Comparison of ENCODE assay signal across 8 cellular contexts in the genomic region with DNA sequence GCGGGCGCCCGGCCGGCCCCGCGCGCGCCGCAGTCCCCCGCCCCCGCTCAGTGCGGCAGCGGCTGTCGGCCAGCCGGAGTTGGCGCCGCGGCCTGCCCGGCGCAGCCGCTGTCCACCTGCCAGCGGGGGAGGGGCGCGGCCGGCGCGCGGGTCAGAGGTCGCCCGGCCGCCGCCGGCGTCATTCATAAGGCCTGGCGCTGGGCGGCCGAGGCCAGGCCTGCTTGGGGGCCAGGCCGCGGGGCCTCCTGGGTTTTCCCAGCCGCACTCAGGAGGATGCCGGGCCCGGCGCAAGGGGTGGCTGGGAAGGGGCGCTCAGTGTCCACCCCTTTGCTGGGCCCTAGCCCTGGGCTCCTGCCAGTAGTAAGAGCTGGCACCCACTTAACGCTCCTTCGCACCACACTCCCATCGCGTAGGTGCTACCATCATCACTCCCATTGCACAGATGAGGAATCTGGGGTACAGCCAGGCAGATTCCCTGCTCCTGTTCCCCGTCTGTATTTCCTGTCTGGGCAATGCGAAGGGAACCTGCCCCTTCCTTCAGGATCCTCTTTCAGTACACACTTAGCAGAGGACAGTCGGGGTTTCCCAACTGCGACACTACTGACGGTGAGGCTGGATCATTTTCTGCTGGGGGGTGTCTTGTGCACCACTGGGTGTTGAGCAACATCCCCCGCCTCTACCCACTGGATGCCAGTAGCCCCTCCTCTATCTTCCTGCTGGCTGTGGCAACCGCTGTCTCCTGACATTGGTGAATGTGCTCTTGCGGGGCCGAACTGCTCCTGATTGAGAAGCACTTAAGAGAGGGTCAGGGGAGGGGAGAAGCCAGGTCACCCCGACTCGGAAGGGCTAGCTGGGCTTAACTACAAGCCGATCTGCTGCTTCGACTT. TPM values are rescaled to one million over a fixed set of nuclear protein-coding genes. Genes with fewer than 3 reads are reported as not detected.
DNase-seq lines count a peak whose midpoint lies in the region; ATAC-seq and TF ChIP-seq lines count a peak whose summit lies in the region.

No MANE protein-coding gene starts in this region.

- TF ChIP-seq CTCF in esophagus squamous epithelium (IDR thresholded peaks at IDR 0.05), result peak in 2 of 6 experiments; percentile 3 to 5
- peak in 1 of 6 experiments; percentile 3 for TF ChIP-seq CTCF in thyroid gland (IDR thresholded peaks at IDR 0.05)

- H3K4me3 ChIP-seq in esophagus squamous epithelium (peak overlapping the region; percentile 53 to 97 (median 72)), mucosa of stomach (ENCODE audit: low read length) (peak overlapping the region; percentile 26), thyroid gland (replicated peaks in 1 of 3) (peak overlapping the region in 2 of 3 donors; percentile 19 to 52)

- peak; percentile 28 for ATAC-seq in HG02571 (IDR thresholded peaks at IDR 0.05; ENCODE audit: unreplicated experiment)

- H3K9me3 ChIP-seq in esophagus squamous epithelium, result no peaks in the 10 kb centered on the region
- H3K9me3 ChIP-seq in mucosa of stomach (ENCODE audit: control insufficient read depth, low read length), result no peaks in the 10 kb centered on the region
- no peaks in the 10 kb centered on the region for H3K9me3 ChIP-seq in thyroid gland

- H3K4me1 ChIP-seq in esophagus squamous epithelium, result peaks cover 20 to 60% (median 41%) of the 10 kb centered on the region in 3 donors
- peaks cover 44% of the 10 kb centered on the region for H3K4me1 ChIP-seq in mucosa of stomach (ENCODE audit: control insufficient read depth, insufficient read depth, low read length)
- H3K4me1 ChIP-seq in thyroid gland, result peaks cover 31 to 43% of the 10 kb centered on the region in 2 donors

- peak overlapping the region; percentile 93 to 100 (median 95) for H3K27ac ChIP-seq in esophagus squamous epithelium
- H3K27ac ChIP-seq in thyroid gland, result peak overlapping the region; percentile 89 to 99 (median 99)

- peak; percentile 81 for DNase-seq in GM03348 (ENCODE audit: low spot score)
- peak; percentile 74 for DNase-seq in NCI-H69 (lab: John Stamatoyannopoulos, UW)
- DNase-seq in activated T-cell treated with anti-CD3 and anti-CD28 coated beads for 24 hours (ENCODE audit: low read depth), result peak; percentile 23
- DNase-seq in esophagus squamous epithelium (lab: John Stamatoyannopoulos, UW), result peak; percentile 24
- DNase-seq in thyroid gland, result peak; percentile 75 to 81
- no peak for DNase-seq in NK-92 treated with Interleukin-12 subunit alpha and Interleukin-12 subunit beta, amount 100 ng/mL, for 24 hours (lab: John Stamatoyannopoulos, UW)

- intact Hi-C loops in esophagus squamous epithelium (cut with DNase I) (no loop called here), thyroid gland (cut with DNase I) (no loop called here)

- H3K27me3 ChIP-seq in esophagus squamous epithelium (no peaks in the 10 kb centered on the region), mucosa of stomach (ENCODE audit: control insufficient read depth, insufficient read depth, low read length) (no peaks in the 10 kb centered on the region), thyroid gland (no peaks in the 10 kb centered on the region)

- H3K9ac ChIP-seq in mucosa of stomach (ENCODE audit: low read length), result peak overlapping the region; percentile 59

- TF ChIP-seq POLR2A in esophagus squamous epithelium (IDR thresholded peaks at IDR 0.05) (peak in 2 of 4 donors; percentile 39 to 51), thyroid gland (IDR thresholded peaks at IDR 0.05) (peak; percentile 6 to 46)

- H3K36me3 ChIP-seq in esophagus squamous epithelium, result no peaks in the 10 kb centered on the region
- H3K36me3 ChIP-seq in mucosa of stomach (ENCODE audit: control insufficient read depth, insufficient read depth, low read length), result no peaks in the 10 kb centered on the region
- H3K36me3 ChIP-seq in thyroid gland, result no peaks in the 10 kb centered on the region

- 6 to 8% methylated on average over 5 to 22 of the region's 61 CpGs for WGBS in esophagus squamous epithelium, 2 donors
- 7 to 8% methylated on average over 13 to 15 of the region's 61 CpGs for WGBS in thyroid gland, 2 donors

RNA-seq across cellular contexts. Expression of gene PRKACA, which starts 0.8 kb away (rescaled TPM):
- total RNA-seq in esophagus squamous epithelium, result 10 to 100 TPM; 28.6 to 42.8 (median 37.0) TPM
- total RNA-seq in thyroid gland, result 10 to 100 TPM; 33.2 to 69.4 (median 55.5) TPM

RNA-seq across cellular contexts. Expression of gene ASF1B, which starts 18.0 kb away (rescaled TPM):
- total RNA-seq in esophagus squamous epithelium, result 10 to 100 TPM in 2 of 4 donors, 1 to 10 TPM in 2; 3.2 to 25.6 (median 14.2) TPM
- 1 to 10 TPM in 2 of 4 donors, under 1 TPM in 2; 0.54 to 2.6 (median 0.95) TPM for total RNA-seq in thyroid gland

RNA-seq across cellular contexts. Expression of gene SAMD1, which starts 27.9 kb away (rescaled TPM):
- total RNA-seq in esophagus squamous epithelium (10 to 100 TPM; 16.8 to 32.2 (median 27.1) TPM), thyroid gland (10 to 100 TPM; 15.2 to 27.3 (median 22.7) TPM)

RNA-seq across cellular contexts. Expression of gene C19orf67, which starts 32.8 kb away (rescaled TPM):
- total RNA-seq in esophagus squamous epithelium (not detected), thyroid gland (not detected)

RNA-seq across cellular contexts. Expression of gene MISP3, which starts 45.8 kb away (rescaled TPM):
- total RNA-seq in esophagus squamous epithelium, result 1 to 10 TPM; 2.0 to 8.9 (median 4.0) TPM
- 1 to 10 TPM; 7.9 to 9.9 (median 9.1) TPM for total RNA-seq in thyroid gland
